ENCODE assay signal across 15 cellular contexts in genomic region chr13:31092631-31093030, GRCh38.
"Had no signal": no experiment of that assay in that cellular context is flagged by ENCODE, and none has a peak within 500 bp of the region (broad histone marks: within the 10 kb centered on the region; RNA-seq: fewer than 3 reads in every experiment).

No MANE protein-coding gene starts in this region.

- DNase-seq: activated CD4-positive, alpha-beta T cell treated with anti-CD3 and anti-CD28 coated beads, Interleukin-2, amount 50 U/mL, for 48 hours; activated naive CD4-positive, alpha-beta T cell treated with Interleukin-2 at 50 U/mL for 16 hours; activated naive CD8-positive, alpha-beta T cell treated with anti-CD3 and anti-CD28 coated beads for 36 hours; activated T-cell treated with anti-CD3 and anti-CD28 coated beads, Interleukin-2, amount 50 U/mL, for 48 hours; amniotic stem cell; colonic mucosa; heart right ventricle; lower lobe of right lung; naive thymus-derived CD4-positive, alpha-beta T cell; occipital lobe; right lobe of liver; stimulated activated CD4-positive, alpha-beta T cell treated with anti-CD3 and anti-CD28 coated beads, Interleukin-2, amount 100 ng/mL, for 24 hours; stimulated activated naive CD8-positive, alpha-beta T cell treated with anti-CD3 and anti-CD28 coated beads, Interleukin-15, amount 100 ng/mL, for 72 hours; tibial artery had no signal

- H3K36me3 ChIP-seq: colonic mucosa, heart right ventricle, lower lobe of right lung, right lobe of liver, tibial artery had no signal

- H3K4me3 ChIP-seq: colonic mucosa, heart right ventricle, lower lobe of right lung, right lobe of liver, skin epidermis, tibial artery had no signal

- H3K4me1 ChIP-seq: colonic mucosa, lower lobe of right lung, right lobe of liver, tibial artery had no signal

- H3K27me3 ChIP-seq: colonic mucosa, right lobe of liver had no signal

- H3K27ac ChIP-seq: colonic mucosa, heart right ventricle, lower lobe of right lung, right lobe of liver, tibial artery had no signal

- H3K9me3 ChIP-seq: colonic mucosa, heart right ventricle, lower lobe of right lung, right lobe of liver, tibial artery had no signal
